ENCODE assay signal across 8 cellular contexts in the genomic region with DNA sequence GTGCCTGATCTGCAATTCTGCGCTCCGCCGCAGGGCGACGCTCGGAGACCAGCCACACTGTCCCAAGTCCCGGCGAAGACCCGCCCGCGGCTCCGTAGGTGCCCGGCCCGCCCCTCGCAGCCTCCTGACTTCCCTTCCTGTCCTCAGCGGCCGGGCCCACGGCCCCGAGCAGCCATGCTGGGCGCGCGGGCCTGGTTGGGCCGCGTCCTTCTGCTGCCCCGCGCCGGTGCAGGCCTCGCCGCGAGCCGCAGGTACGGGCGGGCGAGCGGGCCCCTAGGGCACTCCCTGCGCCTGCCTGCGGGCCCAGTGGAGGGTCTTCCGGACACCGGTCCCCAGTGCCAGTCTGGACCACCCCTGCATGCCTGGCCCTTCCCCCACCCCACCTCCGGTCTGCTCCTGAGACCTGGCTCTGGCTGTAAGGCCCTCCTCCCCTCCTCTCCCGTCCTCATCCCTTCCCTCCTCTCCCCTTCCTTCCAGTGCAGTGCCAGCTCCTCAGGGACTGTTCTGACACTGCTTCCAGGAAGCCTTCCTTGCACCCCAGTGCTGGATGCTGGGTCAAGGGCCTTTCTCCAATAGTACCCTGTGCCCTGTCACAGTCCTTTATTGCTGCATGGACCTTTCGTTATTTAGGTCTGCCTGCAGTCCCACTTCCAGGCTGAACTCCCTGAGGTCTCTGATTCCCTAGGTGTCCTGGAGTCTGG. TPM values are rescaled to one million over a fixed set of nuclear protein-coding genes. Genes with fewer than 3 reads are reported as not detected.
A peak's percentile ranks its signal among the peaks of the same experiment; 100 is the strongest.
DNase-seq lines count a peak whose midpoint lies in the region; ATAC-seq and TF ChIP-seq lines count a peak whose summit lies in the region.

Gene SPATA20, plus strand, starts transcription at position 140 of the 701 bp plus-strand sequence. Its CDS starts 35 bp downstream, at position 175.

- H3K9me2 ChIP-seq in neural cell (ENCODE audit: insufficient read depth, low read length), result no peaks in the 10 kb centered on the region

- H2AFZ ChIP-seq in KMS-11 (ENCODE audit: low read depth) (peak within 1 kb of the TSS; percentile 51), neural cell (ENCODE audit: low read depth, low read length) (peak within 1 kb of the TSS; percentile 13)

- H3K4me1 ChIP-seq in KMS-11 (ENCODE audit: low read depth, poor library complexity, severe bottlenecking), result peaks cover 11% of the 10 kb centered on the region
- peaks cover 11% of the 10 kb centered on the region for H3K4me1 ChIP-seq in RWPE2 (ENCODE audit: insufficient read depth, poor library complexity, severe bottlenecking)

- peak within 1 kb of the TSS; percentile 90 for H3K27ac Mint-ChIP-seq in stimulated activated naive CD8-positive, alpha-beta T cell treated with anti-CD3 and anti-CD28 coated beads, Interleukin-15, amount 100 ng/mL, for 72 hours

- peaks cover 14% of the 10 kb centered on the region for H3K27me3 Mint-ChIP-seq in stimulated activated naive CD8-positive, alpha-beta T cell treated with anti-CD3 and anti-CD28 coated beads, Interleukin-15, amount 100 ng/mL, for 72 hours

- TF ChIP-seq RAD21 in neural cell (conservative IDR thresholded peaks at IDR 0.05), result peak; percentile 100

- H3K4me3 ChIP-seq in KMS-11 (IDR thresholded peaks at IDR 0.05; ENCODE audit: insufficient read depth, low read depth, low read length), result no peak within 1 kb of the TSS
- H3K4me3 ChIP-seq in RWPE2 (ENCODE audit: severe bottlenecking), result peak within 1 kb of the TSS; percentile 49
- peak within 1 kb of the TSS; percentile 77 for H3K4me3 ChIP-seq in fibroblast of the aortic adventitia (ENCODE audit: low read depth, low read length)
- peak within 1 kb of the TSS; percentile 61 for H3K4me3 ChIP-seq in neural cell (ENCODE audit: low read length)

- peaks cover 18% of the 10 kb centered on the region for H3K4me1 Mint-ChIP-seq in stimulated activated naive CD8-positive, alpha-beta T cell treated with anti-CD3 and anti-CD28 coated beads, Interleukin-15, amount 100 ng/mL, for 72 hours

- H3K9me3 ChIP-seq in RWPE2 (ENCODE audit: severe bottlenecking) (no peaks in the 10 kb centered on the region), neural cell (ENCODE audit: low read length) (no peaks in the 10 kb centered on the region)

- H3K27me3 ChIP-seq in KMS-11 (ENCODE audit: insufficient read depth, low read depth), result peaks cover 3% of the 10 kb centered on the region; the same call in 1 of the 2 replicates
- H3K27me3 ChIP-seq in RWPE2 (ENCODE audit: insufficient read depth, poor library complexity, severe bottlenecking), result no peaks in the 10 kb centered on the region
- no peaks in the 10 kb centered on the region for H3K27me3 ChIP-seq in neural cell (ENCODE audit: insufficient read depth, low read depth, low read length)

- ATAC-seq in GM21619 (IDR thresholded peaks at IDR 0.05; ENCODE audit: unreplicated experiment) (peak; percentile 77), RWPE2 (ENCODE audit: low read depth) (peak; percentile 88)
- ATAC-seq in stimulated activated naive CD8-positive, alpha-beta T cell treated with anti-CD3 and anti-CD28 coated beads, Interleukin-15, amount 100 ng/mL, for 72 hours, result peak; percentile 94

- H3K4me2 ChIP-seq in KMS-11, result peak within 1 kb of the TSS; percentile 75
- peak within 1 kb of the TSS; percentile 14 for H3K4me2 ChIP-seq in neural cell (ENCODE audit: low read length)

- peak within 1 kb of the TSS; percentile 76 for H3K9ac ChIP-seq in KMS-11
- peak within 1 kb of the TSS; percentile 63 for H3K9ac ChIP-seq in neural cell (ENCODE audit: low read length)

- TF ChIP-seq CTCF in KMS-11 (conservative IDR thresholded peaks at IDR 0.05; ENCODE audit: low read depth, low read length) (peak; percentile 96), RWPE2 (IDR thresholded peaks at IDR 0.05; ENCODE audit: poor library complexity, severe bottlenecking) (peak; percentile 98), fibroblast of the aortic adventitia (IDR thresholded peaks at IDR 0.05; ENCODE audit: insufficient read depth, low read length) (peak; percentile 97), neural cell (IDR thresholded peaks at IDR 0.05; ENCODE audit: poor library complexity, severe bottlenecking) (peak; percentile 99)

- no peaks in the 10 kb centered on the region for H3K36me3 ChIP-seq in KMS-11 (ENCODE audit: insufficient read depth)
- peaks cover 14% of the 10 kb centered on the region for H3K36me3 ChIP-seq in RWPE2 (ENCODE audit: low read depth)
- no peaks in the 10 kb centered on the region for H3K36me3 ChIP-seq in neural cell (ENCODE audit: insufficient read depth, low read length)

- H4K20me1 ChIP-seq in KMS-11 (ENCODE audit: insufficient read depth), result no peaks in the 10 kb centered on the region
- H4K20me1 ChIP-seq in neural cell (ENCODE audit: insufficient read depth), result no peaks in the 10 kb centered on the region

- peak within 1 kb of the TSS; percentile 83 to 88 for H3K4me3 Mint-ChIP-seq in stimulated activated naive CD8-positive, alpha-beta T cell treated with anti-CD3 and anti-CD28 coated beads, Interleukin-15, amount 100 ng/mL, for 72 hours

- no peaks in the 10 kb centered on the region for H3K9me3 Mint-ChIP-seq in stimulated activated naive CD8-positive, alpha-beta T cell treated with anti-CD3 and anti-CD28 coated beads, Interleukin-15, amount 100 ng/mL, for 72 hours

- no peaks in the 10 kb centered on the region for H3F3A ChIP-seq in neural cell (ENCODE audit: insufficient read depth, low read length, poor library complexity, severe bottlenecking)

- H3K27ac ChIP-seq in KMS-11 (peak within 1 kb of the TSS; percentile 24; the same call in 1 of the 2 replicates), RWPE2 (ENCODE audit: poor library complexity, severe bottlenecking) (peak within 1 kb of the TSS; percentile 62), neural cell (ENCODE audit: low read length) (no peak within 1 kb of the TSS)

- DNase-seq in DMS53 treated with DMSO at 0.1 percent for 48 hours (lab: John Stamatoyannopoulos, UW; ENCODE audit: unreplicated experiment), result peak; percentile 96
- DNase-seq in RWPE2 (ENCODE audit: low spot score), result peak; percentile 92
- peak; percentile 74 for DNase-seq in activated T-helper 9 cell treated with anti-CD3 and anti-CD28 coated beads, Interleukin-2, amount 50 U/mL, for 16 hours (ENCODE audit: low read depth)
- peak; percentile 87 for DNase-seq in fibroblast of the aortic adventitia (ENCODE audit: low read depth)
- peak; percentile 88 to 92 for DNase-seq in stimulated activated naive CD8-positive, alpha-beta T cell treated with anti-CD3 and anti-CD28 coated beads, Interleukin-15, amount 100 ng/mL, for 72 hours

- H3K79me2 ChIP-seq in KMS-11 (ENCODE audit: insufficient read depth, low read depth), result no peaks in the 10 kb centered on the region
- H3K79me2 ChIP-seq in neural cell (replicated peaks; ENCODE audit: insufficient read depth, low read length), result no peaks in the 10 kb centered on the region

- TF ChIP-seq EP300 in neural cell (conservative IDR thresholded peaks at IDR 0.05; ENCODE audit: poor library complexity, severe bottlenecking), result peak; percentile 51

TF ChIP-seq in neural cell, 6 proteins besides CTCF, POLR2A, EP300 and RAD21:
- TF ChIP-seq POLR2AphosphoS5 (IDR thresholded peaks at IDR 0.05), result peak; percentile 30
- TF ChIP-seq MXI1 (conservative IDR thresholded peaks at IDR 0.05; ENCODE audit: poor library complexity, severe bottlenecking), result peak; percentile 55
- peak; percentile 99 for TF ChIP-seq SMC3 (conservative IDR thresholded peaks at IDR 0.05; ENCODE audit: poor library complexity)
- TF ChIP-seq REST (IDR thresholded peaks at IDR 0.05; ENCODE audit: borderline replicate concordance), result no peak
- no peak for TF ChIP-seq TAF1 (IDR thresholded peaks at IDR 0.05; ENCODE audit: low read depth)
- TF ChIP-seq EZH2 (IDR thresholded peaks at IDR 0.05; ENCODE audit: borderline replicate concordance, insufficient read depth, low read length, poor library complexity, severe bottlenecking), result no peak

RNA-seq across cellular contexts. Expression of gene SPATA20, which starts in this region (rescaled TPM):
- 49.9 and 63.6 TPM in 2 replicates for total RNA-seq in fibroblast of the aortic adventitia (ENCODE audit: low replicate concordance)
- 48.1 and 53.5 TPM in 2 replicates for polyA plus RNA-seq in neural cell
- 21.6 and 24.1 TPM in 2 replicates for polyA minus RNA-seq in neural cell
